Comparison of ENCODE assay signal across 28 cellular contexts in genomic region chr10:12533723-12534122, GRCh38.
"Had no signal": no experiment of that assay in that cellular context is flagged by ENCODE, and none has a peak within 500 bp of the region (broad histone marks: within the 10 kb centered on the region; RNA-seq: fewer than 3 reads in every experiment).

No MANE protein-coding gene starts in this region.

- H3K27ac Mint-ChIP-seq: immature natural killer cell; nephron; stimulated activated effector memory CD8-positive, alpha-beta T cell treated with anti-CD3 and anti-CD28 coated beads, Interleukin-12 subunit alpha, Interleukin-12 subunit beta, amount 100 ng/mL, for 72 hours; stimulated activated naive CD8-positive, alpha-beta T cell treated with anti-CD3 and anti-CD28 coated beads, Interleukin-15, amount 100 ng/mL, for 72 hours had no signal

- H3K27ac ChIP-seq: left ventricle myocardium inferior, pancreas, prostate gland, skin epidermis, tibial nerve, upper lobe of left lung, vagina had no signal

- H3K4me3 ChIP-seq: left ventricle myocardium inferior, lung, mucosa of descending colon, pancreas, prostate gland, skin epidermis, tibial nerve, upper lobe of left lung, vagina had no signal

- H3K9me3 Mint-ChIP-seq: immature natural killer cell; stimulated activated effector memory CD8-positive, alpha-beta T cell treated with anti-CD3 and anti-CD28 coated beads, Interleukin-12 subunit alpha, Interleukin-12 subunit beta, amount 100 ng/mL, for 72 hours; stimulated activated naive CD8-positive, alpha-beta T cell treated with anti-CD3 and anti-CD28 coated beads, Interleukin-15, amount 100 ng/mL, for 72 hours had no signal

- H3K27me3 Mint-ChIP-seq: naive thymus-derived CD4-positive, alpha-beta T cell; stimulated activated naive CD8-positive, alpha-beta T cell treated with anti-CD3 and anti-CD28 coated beads, Interleukin-15, amount 100 ng/mL, for 72 hours had no signal

- H3K27me3 ChIP-seq: pancreas, tibial nerve, upper lobe of left lung, vagina had no signal

- H3K36me3 Mint-ChIP-seq: stimulated activated effector memory CD8-positive, alpha-beta T cell treated with anti-CD3 and anti-CD28 coated beads, Interleukin-12 subunit alpha, Interleukin-12 subunit beta, amount 100 ng/mL, for 72 hours had no signal

- DNase-seq: hypothalamus; immature natural killer cell; left ventricle myocardium inferior; midbrain; mucosa of descending colon; naive thymus-derived CD4-positive, alpha-beta T cell; nucleus accumbens; pancreas; posterior cingulate gyrus; retina; right cardiac atrium; stimulated activated CD4-positive, alpha-beta T cell treated with anti-CD3 and anti-CD28 coated beads, Interleukin-12 subunit alpha, Interleukin-12 subunit beta, amount 100 ng/mL, for 4 hours; stimulated activated CD4-positive, alpha-beta T cell treated with anti-CD3 and anti-CD28 coated beads, Interleukin-15, amount 100 ng/mL, for 24 hours; stimulated activated CD4-positive, alpha-beta T cell treated with anti-CD3 and anti-CD28 coated beads, Interleukin-2, amount 100 ng/mL, for 24 hours; stimulated activated CD4-positive, alpha-beta T cell treated with anti-CD3 and anti-CD28 coated beads, Interleukin-4, amount 100 ng/mL, for 24 hours; stimulated activated naive CD4-positive, alpha-beta T cell treated with Interleukin-2 at 50 U/mL for 16 hours; stimulated activated naive CD8-positive, alpha-beta T cell treated with anti-CD3 and anti-CD28 coated beads, Interleukin-15, amount 100 ng/mL, for 72 hours; substantia nigra; upper lobe of left lung had no signal

- H3K36me3 ChIP-seq: left ventricle myocardium inferior, pancreas, prostate gland, tibial nerve, upper lobe of left lung, vagina had no signal

- ATAC-seq: mucosa of descending colon; naive thymus-derived CD4-positive, alpha-beta T cell; pancreas; right cardiac atrium; sciatic nerve; stimulated activated effector memory CD8-positive, alpha-beta T cell treated with anti-CD3 and anti-CD28 coated beads, Interleukin-12 subunit alpha, Interleukin-12 subunit beta, amount 100 ng/mL, for 72 hours; stimulated activated naive CD8-positive, alpha-beta T cell treated with anti-CD3 and anti-CD28 coated beads, Interleukin-15, amount 100 ng/mL, for 72 hours had no signal

- H3K4me3 Mint-ChIP-seq: immature natural killer cell; naive thymus-derived CD4-positive, alpha-beta T cell; nephron; neural crest cell; stimulated activated effector memory CD8-positive, alpha-beta T cell treated with anti-CD3 and anti-CD28 coated beads, Interleukin-12 subunit alpha, Interleukin-12 subunit beta, amount 100 ng/mL, for 72 hours; stimulated activated naive CD8-positive, alpha-beta T cell treated with anti-CD3 and anti-CD28 coated beads, Interleukin-15, amount 100 ng/mL, for 72 hours had no signal
